Comparison of ENCODE assay signal across 12 cellular contexts in genomic region chr6:1575213-1576041, GRCh38. TPM values are rescaled to one million over a fixed set of nuclear protein-coding genes. Genes with fewer than 3 reads are reported as not detected.
DNase-seq lines count a peak whose midpoint lies in the region; ATAC-seq, FAIRE-seq and TF ChIP-seq lines count a peak whose summit lies in the region.
"Had no signal": no experiment of that assay in that cellular context is flagged by ENCODE, and none has a peak within 500 bp of the region (broad histone marks: within the 10 kb centered on the region; RNA-seq: fewer than 3 reads in every experiment).

No MANE protein-coding gene starts in this region.

- WGBS in body of pancreas, 2 donors: 46 to 52% methylated on average over 16 of the region's 16 CpGs
- WGBS in smooth muscle cell (ENCODE audit: low lambda C conversion rate): 17% methylated on average over 16 of the region's 16 CpGs
- WGBS in stomach, 5 donors: 55 to 66% (median 60%) methylated on average over 14 to 16 of the region's 16 CpGs

- H3F3A ChIP-seq in smooth muscle cell (ENCODE audit: low read depth): peaks cover 6% of the 10 kb centered on the region

- intact Hi-C loops in body of pancreas (cut with DNase I) (no loop called here), stomach (cut with DNase I; ENCODE audit: low total_unique reads) (no loop called here)

- no peak overlapping the region for H3K9ac ChIP-seq in smooth muscle cell (ENCODE audit: low read depth)

- POLR2A ChIA-PET in HEK293 (lab: Yijun Ruan, JAX): interaction anchor here (0.6 kb wide), 1 partner anchor 17 kb away, joined by 3 read pairs; no protein-coding TSS in a partner anchor

- no peaks in the 10 kb centered on the region for H3K27me3 ChIP-seq in body of pancreas
- no peaks in the 10 kb centered on the region for H3K27me3 ChIP-seq in smooth muscle cell (ENCODE audit: low read depth)
- H3K27me3 ChIP-seq in stomach: peaks cover 0 to 6% (median 0%) of the 10 kb centered on the region in 3 donors

- no peak for FAIRE-seq in GM19239 (lab: Jason Lieb, UNC)

- H3K9me3 ChIP-seq in HEK293 (ENCODE audit: control insufficient read depth, insufficient read depth, low read depth, low read length): no peaks in the 10 kb centered on the region
- no peaks in the 10 kb centered on the region for H3K9me3 ChIP-seq in body of pancreas
- no peaks in the 10 kb centered on the region for H3K9me3 ChIP-seq in smooth muscle cell (replicated peaks; ENCODE audit: low read depth)
- H3K9me3 ChIP-seq in stomach: peaks cover 0 to 14% (median 13%) of the 10 kb centered on the region in 4 donors

- H3K4me2 ChIP-seq in smooth muscle cell: peak overlapping the region; percentile 80

- H3K27ac ChIP-seq in HEK293 (ENCODE audit: extremely low read depth, low read depth, low read length) (no peak overlapping the region), body of pancreas (peak overlapping the region in 3 of 4 donors; percentile 56 to 67 (median 63)), smooth muscle cell (ENCODE audit: low read depth) (peak overlapping the region; percentile 25), stomach (peak overlapping the region in 2 of 5 donors; percentile 49 to 66)

- peak overlapping the region; percentile 62 for H2AFZ ChIP-seq in smooth muscle cell (ENCODE audit: low read depth)

- no peaks in the 10 kb centered on the region for H3K79me2 ChIP-seq in smooth muscle cell (ENCODE audit: low read depth)

- TF ChIP-seq POLR2A in body of pancreas (IDR thresholded peaks at IDR 0.05) (no peak), stomach (IDR thresholded peaks at IDR 0.05) (no peak)

- H4K20me1 ChIP-seq in smooth muscle cell (ENCODE audit: low read depth): no peaks in the 10 kb centered on the region

- H3K4me1 ChIP-seq in HEK293 (ENCODE audit: control insufficient read depth, insufficient read depth, low read length): no peaks in the 10 kb centered on the region
- H3K4me1 ChIP-seq in body of pancreas: peaks cover 4% of the 10 kb centered on the region
- H3K4me1 ChIP-seq in smooth muscle cell (ENCODE audit: low read depth): peaks cover 11% of the 10 kb centered on the region
- H3K4me1 ChIP-seq in stomach: peaks cover 0 to 8% (median 0%) of the 10 kb centered on the region in 4 donors

- ATAC-seq in body of pancreas: peak; percentile 53
- ATAC-seq: activated naive CD8-positive, alpha-beta T cell treated with anti-CD3 and anti-CD28 coated beads, Interleukin-2, amount 50 U/mL, for 24 hours; stimulated activated naive CD8-positive, alpha-beta T cell treated with anti-CD3 and anti-CD28 coated beads, Interleukin-15, amount 100 ng/mL, for 72 hours had no signal

- H3K4me3 ChIP-seq in HEK293 (ENCODE audit: low read depth, low read length) (no peak overlapping the region), body of pancreas (no peak overlapping the region), smooth muscle cell (peak overlapping the region; percentile 11), stomach (peak overlapping the region in 2 of 4 donors; percentile 7 to 9)

- DNase-seq in body of pancreas (peak in 3 of 4 donors; percentile 14 to 26 (median 24)), islet precursor cell (peak; percentile 96), smooth muscle cell (lab: John Stamatoyannopoulos, UW; ENCODE audit: unreplicated experiment) (no peak), GM19239 (ENCODE audit: insufficient read length, low spot score) (no peak), stomach (no peak), UCSD-AML1 (lab: John Stamatoyannopoulos, UW; ENCODE audit: unreplicated experiment) (no peak), putamen (ENCODE audit: low spot score) (no peak)
- DNase-seq: activated naive CD8-positive, alpha-beta T cell treated with anti-CD3 and anti-CD28 coated beads, Interleukin-2, amount 50 U/mL, for 24 hours; hippocampal formation; NCI-H524 treated with DMSO at 0.1 percent for 48 hours; stimulated activated naive CD8-positive, alpha-beta T cell treated with anti-CD3 and anti-CD28 coated beads, Interleukin-15, amount 100 ng/mL, for 72 hours had no signal

- H3K36me3 ChIP-seq in HEK293 (ENCODE audit: control insufficient read depth in 2 of 2, insufficient read depth in 1 of 2, low read length in 2 of 2): no peaks in the 10 kb centered on the region
- H3K36me3 ChIP-seq in body of pancreas (replicated peaks in 1 of 2; ENCODE audit: insufficient read depth in 1 of 2, low read depth in 2 of 2): no peaks in the 10 kb centered on the region
- H3K36me3 ChIP-seq in smooth muscle cell (ENCODE audit: low read depth): no peaks in the 10 kb centered on the region
- no peaks in the 10 kb centered on the region for H3K36me3 ChIP-seq in stomach

- TF ChIP-seq CTCF in HEK293 (tag by site-specific recombination; IDR thresholded peaks at IDR 0.05) (no peak), body of pancreas (IDR thresholded peaks at IDR 0.05) (no peak), smooth muscle cell (IDR thresholded peaks at IDR 0.05; ENCODE audit: borderline replicate concordance, insufficient read depth, poor library complexity, severe bottlenecking) (no peak), stomach (IDR thresholded peaks at IDR 0.05) (no peak)

- no peak for TF ChIP-seq EP300 in stomach (IDR thresholded peaks at IDR 0.05)

- CTCF ChIA-PET in HEK293 (lab: Yijun Ruan, JAX): interaction anchor here (1.1 kb wide), 1 partner anchor 635 kb away, joined by 3 read pairs; no protein-coding TSS in a partner anchor

TF ChIP-seq in HEK293, 187 proteins besides CTCF, POLR2A, EP300 and RAD21:
- TF ChIP-seq ZFHX2 (tag by site-specific recombination; conservative IDR thresholded peaks at IDR 0.05) (peak; percentile 52), EGR2 (tag by site-specific recombination; IDR thresholded peaks at IDR 0.05; ENCODE audit: low read depth) (peak; percentile 87), TSHZ1 (tag by site-specific recombination; IDR thresholded peaks at IDR 0.05; ENCODE audit: borderline replicate concordance) (no peak)

RNA-seq across cellular contexts. Expression of gene FOXC1, which starts 34.3 kb away (rescaled TPM):
- total RNA-seq in body of pancreas (1 to 10 TPM; 2.0 to 3.6 TPM), smooth muscle cell (0.58 and 1.4 TPM in 2 replicates), stomach (1 to 10 TPM; 2.0 to 8.3 (median 4.7) TPM)
- polyA plus RNA-seq in smooth muscle cell (0.10 and 0.40 TPM in 2 replicates), stomach (1 to 10 TPM in 1 of 3 donors, under 1 TPM in 2; 0.25 to 1.7 (median 0.31) TPM)

Comparison
In these comparisons a context has a peak if more than half of its experiments do, and no peak if none do; other contexts are left out.
1. DNase-seq: peak in body of pancreas (3 of 4) and islet precursor cell (single experiment); none in smooth muscle cell (single experiment), GM19239 (single experiment), stomach (single experiment), UCSD-AML1 (single experiment) and putamen (single experiment).